ENCODE assay signal across 9 cellular contexts in the genomic region with DNA sequence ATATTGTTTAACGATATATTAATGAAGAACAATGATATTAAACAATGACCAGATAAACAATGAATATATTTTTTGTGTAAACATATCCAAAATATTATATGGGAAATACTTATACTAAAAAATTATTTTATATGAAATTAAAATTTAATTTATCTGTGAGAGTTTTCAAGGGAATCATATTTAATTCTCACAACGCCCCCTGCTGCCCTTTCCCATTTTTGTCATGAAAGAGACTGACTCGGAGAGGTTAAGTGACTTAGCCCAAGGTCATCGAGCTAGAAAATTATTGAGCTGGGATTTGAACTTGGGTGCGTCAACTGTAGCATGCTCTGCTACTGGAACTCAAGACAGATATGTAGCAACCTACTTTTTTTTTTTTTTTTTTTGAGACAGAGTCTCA. TPM values are rescaled to one million over a fixed set of nuclear protein-coding genes. Genes with fewer than 3 reads are reported as not detected.
DNase-seq lines count a peak whose midpoint lies in the region; ATAC-seq and TF ChIP-seq lines count a peak whose summit lies in the region.
"Had no signal": no experiment of that assay in that cellular context is flagged by ENCODE, and none has a peak within 500 bp of the region (broad histone marks: within the 10 kb centered on the region; RNA-seq: fewer than 3 reads in every experiment).

No MANE protein-coding gene starts in this region.

- no peak overlapping the region for H3K4me3 ChIP-seq in OCI-LY1 (ENCODE audit: low read depth, low read length, poor library complexity, severe bottlenecking)
- no peak overlapping the region for H3K4me3 ChIP-seq in colonic mucosa

- no peaks in the 10 kb centered on the region for H3K9me3 ChIP-seq in OCI-LY1 (ENCODE audit: low read length)
- no peaks in the 10 kb centered on the region for H3K9me3 ChIP-seq in colonic mucosa

- H3K27ac ChIP-seq in OCI-LY1 (ENCODE audit: low read depth, low read length, poor library complexity, severe bottlenecking) (no peak overlapping the region), colonic mucosa (no peak overlapping the region)
- H3K27ac ChIP-seq: KMS-11 had no signal

- H3K79me2 ChIP-seq in OCI-LY1 (ENCODE audit: insufficient read depth, low read length): no peaks in the 10 kb centered on the region

- intact Hi-C loops in colonic mucosa (cut with DNase I) (no loop called here), sciatic nerve (cut with DNase I) (no loop called here)

- H3K9ac ChIP-seq in OCI-LY1 (ENCODE audit: low read length) (no peak overlapping the region), colonic mucosa (ENCODE audit: low read depth in 2 of 2, low read length in 2 of 2) (no peak overlapping the region)
- H3K9ac ChIP-seq: KMS-11 had no signal

- no peak overlapping the region for H3K4me2 ChIP-seq in OCI-LY1 (ENCODE audit: low read length)
- H3K4me2 ChIP-seq: KMS-11 had no signal

- no peak overlapping the region for H2AFZ ChIP-seq in OCI-LY1 (ENCODE audit: low read length)

- H3K4me1 ChIP-seq in OCI-LY1 (ENCODE audit: insufficient read depth, low read length, severe bottlenecking): no peaks in the 10 kb centered on the region
- no peaks in the 10 kb centered on the region for H3K4me1 ChIP-seq in colonic mucosa

- no peaks in the 10 kb centered on the region for H3K9me2 ChIP-seq in OCI-LY1 (ENCODE audit: low read depth, low read length)

- H3K36me3 ChIP-seq in OCI-LY1 (ENCODE audit: insufficient read depth, low read length): no peaks in the 10 kb centered on the region
- H3K36me3 ChIP-seq in colonic mucosa: no peaks in the 10 kb centered on the region

- H4K20me1 ChIP-seq in OCI-LY1 (ENCODE audit: insufficient read depth, low read length): no peaks in the 10 kb centered on the region

- H3F3A ChIP-seq in OCI-LY1 (ENCODE audit: insufficient read depth, low read length): no peaks in the 10 kb centered on the region

- TF ChIP-seq CTCF in OCI-LY1 (IDR thresholded peaks at IDR 0.05; ENCODE audit: low read length): peak; percentile 37
- TF ChIP-seq CTCF in colonic mucosa (IDR thresholded peaks at IDR 0.05): no peak

- peak; percentile 18 for DNase-seq in SKM-1 treated with dmso at 0.1 percent for 144 hours (lab: John Stamatoyannopoulos, UW; ENCODE audit: unreplicated experiment)
- DNase-seq in SKM-1 (lab: John Stamatoyannopoulos, UW; ENCODE audit: unreplicated experiment): no peak
- DNase-seq in colonic mucosa: peak; percentile 70
- no peak for DNase-seq in sciatic nerve (ENCODE audit: low spot score)
- no peak for DNase-seq in cerebellar nuclear complex (lab: John Stamatoyannopoulos, UW)
- no peak for DNase-seq in NCI-H446 treated with DMSO at 0.1 percent for 48 hours (lab: John Stamatoyannopoulos, UW)

- peak; percentile 26 for ATAC-seq in sciatic nerve
- ATAC-seq in HG03175 (IDR thresholded peaks at IDR 0.05; ENCODE audit: unreplicated experiment): no peak

- H3K27me3 ChIP-seq in OCI-LY1 (ENCODE audit: insufficient read depth, low read length) (no peaks in the 10 kb centered on the region; the same call in 1 of the 2 replicates), colonic mucosa (no peaks in the 10 kb centered on the region)

RNA-seq across cellular contexts. Expression of a gene that starts 7.2 kb away (rescaled TPM):
- total RNA-seq in colonic mucosa (1 to 10 TPM in 1 of 2 donors, under 1 TPM in 1; 0.56 to 2.8 TPM), sciatic nerve (3.3 TPM)

RNA-seq across cellular contexts. Expression of a gene that starts 22.4 kb away (rescaled TPM):
- total RNA-seq in colonic mucosa (10 to 100 TPM; 22.2 to 29.3 TPM), sciatic nerve (33.3 TPM)

RNA-seq across cellular contexts. Expression of a gene that starts 31.5 kb away (rescaled TPM):
- total RNA-seq in colonic mucosa (10 to 100 TPM; 18.3 to 79.8 TPM), sciatic nerve (0.27 TPM)

RNA-seq across cellular contexts. Expression of a gene that starts 32.4 kb away (rescaled TPM):
- total RNA-seq in colonic mucosa (1 to 10 TPM; 1.8 to 3.6 TPM), sciatic nerve (not detected)

RNA-seq across cellular contexts. Expression of a gene that starts 45.9 kb away (rescaled TPM):
- 10 to 100 TPM; 41.6 to 53.1 TPM for total RNA-seq in colonic mucosa
- total RNA-seq in sciatic nerve: 37.5 TPM

Comparison
In these comparisons a context has a peak if more than half of its experiments do, and no peak if none do; other contexts are left out.
1. DNase-seq: peak in SKM-1 treated with dmso at 0.1 percent for 144 hours (single experiment) and colonic mucosa (single experiment); none in SKM-1 (single experiment), sciatic nerve (single experiment), cerebellar nuclear complex (0 of 2) and NCI-H446 treated with DMSO at 0.1 percent for 48 hours (single experiment).
2. RNA of a gene that starts 31.5 kb away (total RNA-seq): 18.3 to 79.8 TPM in colonic mucosa; 0.27 TPM in sciatic nerve (single experiment); every median in the first group is over 10 times any median in the second.